In the genomic region with DNA sequence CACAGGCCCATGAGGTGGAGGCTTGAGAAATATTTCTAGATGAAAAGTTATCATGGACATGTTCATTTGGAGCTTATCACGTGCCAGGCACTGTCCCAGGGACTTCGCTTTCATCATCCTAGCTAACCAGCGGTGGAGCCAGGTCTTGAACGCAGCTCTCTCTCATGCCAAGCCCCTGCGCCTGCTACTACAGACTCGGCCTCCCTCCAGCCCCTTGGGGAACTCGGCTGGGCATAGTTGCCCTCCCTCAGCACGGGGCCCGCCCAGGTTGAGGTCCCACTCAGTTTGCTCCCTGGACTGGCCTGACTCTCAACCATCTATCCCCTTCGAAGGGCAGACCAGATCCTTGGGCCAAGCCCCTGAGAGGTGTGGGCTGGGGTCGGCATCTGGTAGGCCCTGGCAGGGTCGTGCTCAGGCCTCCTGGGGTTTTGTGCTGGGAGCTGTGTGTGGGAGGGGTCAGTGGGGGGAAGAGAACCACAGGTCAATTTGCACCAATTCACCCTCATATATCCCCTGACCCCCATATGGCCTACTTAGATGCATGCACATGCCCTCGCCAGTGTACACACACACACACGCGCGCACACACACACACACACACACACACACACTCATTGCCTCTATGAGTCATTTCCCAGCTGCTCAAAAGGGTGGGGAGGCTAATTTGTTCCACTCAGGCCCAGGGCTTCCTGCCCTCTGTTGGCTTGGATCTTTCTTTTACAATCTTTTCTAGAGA, we compare ENCODE assay signal across 6 cellular contexts. TPM values are rescaled to one million over a fixed set of nuclear protein-coding genes. Genes with fewer than 3 reads are reported as not detected.
DNase-seq lines count a peak whose midpoint lies in the region; ATAC-seq, FAIRE-seq and TF ChIP-seq lines count a peak whose summit lies in the region.

No MANE protein-coding gene starts in this region.

- intact Hi-C loops in HepG2 (cut with micrococcal nuclease; ENCODE audit: unreplicated experiment): no loop called here

- CTCF ChIA-PET in HepG2 (lab: Yijun Ruan, JAX; ENCODE audit: low intra/inter-chr PET ratio, low total read pairs): interaction anchor here (1.2 kb wide), 1 partner anchor 66 kb away, joined by 5 read pairs; the partner anchor contains the start of gene GH1

- TF ChIP-seq POLR2A in HepG2 (IDR thresholded peaks at IDR 0.05; ENCODE audit: insufficient read depth in 1 of 2, low read depth in 2 of 2, low read length in 2 of 2): no peak

- H4K20me1 ChIP-seq in Karpas-422 (ENCODE audit: insufficient read depth, low read depth, low read length) (no peaks in the 10 kb centered on the region), HepG2 (ENCODE audit: insufficient read depth, low read length) (no peaks in the 10 kb centered on the region)

- H3K4me2 ChIP-seq in Karpas-422 (ENCODE audit: low read depth, low read length, poor library complexity, severe bottlenecking): no peak overlapping the region
- H3K4me2 ChIP-seq in HepG2 (ENCODE audit: low read depth, low read length): no peak overlapping the region

- no peak overlapping the region for H3K27ac ChIP-seq in Karpas-422 (ENCODE audit: low read length)
- no peak overlapping the region for H3K27ac ChIP-seq in HepG2 (ENCODE audit: extremely low read length, insufficient read depth, low read length)

- BruUV-seq in HepG2 (replicated peaks; lab: Mats Ljungman, UMichigan): no TSS peak

- 33% methylated on average over 16 of the region's 16 CpGs for WGBS in HepG2 (ENCODE audit: low lambda C conversion rate)

- no peak for FAIRE-seq in HepG2 (lab: Jason Lieb, UNC)

- no peaks in the 10 kb centered on the region for H3K9me3 ChIP-seq in Karpas-422 (ENCODE audit: low read length)
- peaks cover 8% of the 10 kb centered on the region for H3K9me3 ChIP-seq in HepG2 (ENCODE audit: low read length)

- DNase-seq in Karpas-422 (peak; percentile 58), HepG2 (ENCODE audit: low spot score) (peak; percentile 38), NCI-H446 treated with DMSO at 0.1 percent for 48 hours (lab: John Stamatoyannopoulos, UW) (no peak)
- DNase-seq in activated effector memory CD4-positive, alpha-beta T cell treated with Interleukin-2 at 50 U/mL for 16 hours: peak; percentile 36

- no peaks in the 10 kb centered on the region for H3K27me3 ChIP-seq in Karpas-422 (ENCODE audit: low read length)
- peaks cover 13 to 46% of the 10 kb centered on the region in 2 experiments; a peak in 4 of 5 replicates for H3K27me3 ChIP-seq in HepG2 (ENCODE audit: control insufficient read depth in 1 of 2, insufficient read depth in 2 of 2, low read length in 2 of 2)

- in situ Hi-C loops in HepG2 (cut with HindIII; ENCODE audit: extremely low pct_ligation_motif_present, low pct_unique_long_range_greater_than_20kb): no loop called here

- H3K4me3 ChIP-seq in Karpas-422 (ENCODE audit: low read length) (no peak overlapping the region), HepG2 (replicated peaks in 1 of 3; ENCODE audit: insufficient read depth in 1 of 3, low read depth in 2 of 3, low read length in 3 of 3) (no peak overlapping the region)

- no peak for TF ChIP-seq CTCF in HepG2 (CRISPR knock-in tag; IDR thresholded peaks at IDR 0.05)

- no peaks in the 10 kb centered on the region for H3K9me2 ChIP-seq in Karpas-422 (replicated peaks; ENCODE audit: insufficient read depth, low read length)

- no peak for TF ChIP-seq RAD21 in HepG2 (CRISPR knock-in tag; IDR thresholded peaks at IDR 0.05)

- H3K9ac ChIP-seq in Karpas-422 (ENCODE audit: low read length) (no peak overlapping the region), HepG2 (ENCODE audit: insufficient read depth, low read depth, low read length) (no peak overlapping the region)

- POLR2A ChIA-PET in HepG2 (lab: Yijun Ruan, JAX): no interaction called here

- H3K79me2 ChIP-seq in Karpas-422 (ENCODE audit: low read length) (no peaks in the 10 kb centered on the region), HepG2 (ENCODE audit: insufficient read depth, low read length) (no peaks in the 10 kb centered on the region)

- H2AFZ ChIP-seq in Karpas-422 (ENCODE audit: low read length) (no peak overlapping the region), HepG2 (ENCODE audit: low read length) (no peak overlapping the region)

- TF ChIP-seq EP300 in HepG2 (IDR thresholded peaks at IDR 0.05; ENCODE audit: low read depth in 2 of 2, low read length in 2 of 2) (no peak), HepG2 (CRISPR knock-in tag; IDR thresholded peaks at IDR 0.05; ENCODE audit: borderline replicate concordance) (no peak)

- no peak for ATAC-seq in HepG2
- no peak for ATAC-seq in GM21423 (IDR thresholded peaks at IDR 0.05; ENCODE audit: unreplicated experiment)
- no peak for ATAC-seq in HG02870 (IDR thresholded peaks at IDR 0.05; ENCODE audit: unreplicated experiment)

- H3K36me3 ChIP-seq in Karpas-422 (ENCODE audit: insufficient read depth, low read length): no peaks in the 10 kb centered on the region
- no peaks in the 10 kb centered on the region for H3K36me3 ChIP-seq in HepG2 (replicated peaks in 1 of 2; ENCODE audit: control insufficient read depth in 1 of 2, insufficient read depth in 2 of 2, low read length in 2 of 2)

- no peaks in the 10 kb centered on the region for H3K4me1 ChIP-seq in Karpas-422 (ENCODE audit: low read length)
- H3K4me1 ChIP-seq in HepG2 (ENCODE audit: insufficient read depth, low read length): peaks cover 43% of the 10 kb centered on the region

RNA-seq across cellular contexts. Expression of gene SCN4A, which starts 12.1 kb away (rescaled TPM):
- under 0.01 and 0.07 TPM in 2 replicates for total RNA-seq in Karpas-422 (2014; rRNA removed; shearing (Covaris generic); ENCODE audit: low replicate concordance)
- 0.02 TPM in 1 of 2 replicates, not detected in the other for total RNA-seq in HepG2 (2016; rRNA removed; fragmentation: Illumina TruSeq; extraction: Trizol)
- total RNA-seq in HepG2 (2016; cell fraction: cytosol; rRNA removed; fragmentation: Illumina TruSeq; extraction: Trizol; ENCODE audit: low read depth): not detected in 2 replicates
- total RNA-seq in HepG2 (2016; cell fraction: insoluble cytoplasmic fraction; rRNA removed; fragmentation: Illumina TruSeq; extraction: Trizol): not detected in 2 replicates
- not detected in 2 replicates for total RNA-seq in HepG2 (2016; cell fraction: membrane; rRNA removed; fragmentation: Illumina TruSeq; extraction: Trizol)
- total RNA-seq in HepG2 (2016; cell fraction: nucleus; rRNA removed; fragmentation: Illumina TruSeq; extraction: Trizol): not detected in 2 replicates
- 0.03 and 0.04 TPM in 2 replicates for polyA plus RNA-seq in HepG2 (2011; rRNA removed)
- 0.01 TPM in 2 replicates for polyA plus RNA-seq in HepG2 (2011; cell fraction: cytosol; rRNA removed)
- 0.07 and 0.13 TPM in 2 replicates for polyA plus RNA-seq in HepG2 (2011; cell fraction: nucleus; rRNA removed)
- 0.03 and 0.12 TPM in 2 replicates for polyA plus RNA-seq in HepG2 (2012)
- not detected in 2 replicates for polyA plus RNA-seq in HepG2 (2016; cell fraction: cytosol; fragmentation: Illumina TruSeq; extraction: Trizol; ENCODE audit: low read depth)
- polyA plus RNA-seq in HepG2 (2016; cell fraction: insoluble cytoplasmic fraction; fragmentation: Illumina TruSeq; extraction: Trizol; ENCODE audit: low read depth): not detected in 2 replicates
- polyA plus RNA-seq in HepG2 (2016; cell fraction: membrane; fragmentation: Illumina TruSeq; extraction: Trizol; ENCODE audit: low read depth): not detected in 2 replicates
- polyA plus RNA-seq in HepG2 (2016; cell fraction: nucleus; fragmentation: Illumina TruSeq; extraction: Trizol; ENCODE audit: insufficient read depth, low read depth): not detected in 2 replicates
- 0.38 and 4.1 TPM in 2 replicates for polyA minus RNA-seq in HepG2 (2011; rRNA and poly(A)+ RNA removed; ENCODE audit: low replicate concordance)
- polyA minus RNA-seq in HepG2 (2011; cell fraction: cytosol; rRNA and poly(A)+ RNA removed): not detected in 2 replicates
- polyA minus RNA-seq in HepG2 (2011; cell fraction: nucleus; rRNA and poly(A)+ RNA removed): 0.26 and 0.37 TPM in 2 replicates

RNA-seq across cellular contexts. Expression of gene PRR29, which starts 13.3 kb away (rescaled TPM):
- not detected in 2 replicates for total RNA-seq in Karpas-422 (2014; rRNA removed; shearing (Covaris generic); ENCODE audit: low replicate concordance)
- 0.07 and 0.11 TPM in 2 replicates for total RNA-seq in HepG2 (2016; rRNA removed; fragmentation: Illumina TruSeq; extraction: Trizol)
- total RNA-seq in HepG2 (2016; cell fraction: cytosol; rRNA removed; fragmentation: Illumina TruSeq; extraction: Trizol; ENCODE audit: low read depth): not detected in 2 replicates
- 0.19 TPM in 1 of 2 replicates, not detected in the other for total RNA-seq in HepG2 (2016; cell fraction: insoluble cytoplasmic fraction; rRNA removed; fragmentation: Illumina TruSeq; extraction: Trizol)
- total RNA-seq in HepG2 (2016; cell fraction: membrane; rRNA removed; fragmentation: Illumina TruSeq; extraction: Trizol): 0.06 and 0.14 TPM in 2 replicates
- not detected in 2 replicates for total RNA-seq in HepG2 (2016; cell fraction: nucleus; rRNA removed; fragmentation: Illumina TruSeq; extraction: Trizol)
- 0.08 and 0.20 TPM in 2 replicates for polyA plus RNA-seq in HepG2 (2011; rRNA removed)
- 0.06 and 0.07 TPM in 2 replicates for polyA plus RNA-seq in HepG2 (2011; cell fraction: cytosol; rRNA removed)
- 0.73 and 0.96 TPM in 2 replicates for polyA plus RNA-seq in HepG2 (2011; cell fraction: nucleus; rRNA removed)
- polyA plus RNA-seq in HepG2 (2012): 0.21 and 0.40 TPM in 2 replicates
- 0.10 and 0.11 TPM in 2 replicates for polyA plus RNA-seq in HepG2 (2016; cell fraction: cytosol; fragmentation: Illumina TruSeq; extraction: Trizol; ENCODE audit: low read depth)
- polyA plus RNA-seq in HepG2 (2016; cell fraction: insoluble cytoplasmic fraction; fragmentation: Illumina TruSeq; extraction: Trizol; ENCODE audit: low read depth): 0.23 TPM in 1 of 2 replicates, not detected in the other
- not detected in 2 replicates for polyA plus RNA-seq in HepG2 (2016; cell fraction: membrane; fragmentation: Illumina TruSeq; extraction: Trizol; ENCODE audit: low read depth)
- polyA plus RNA-seq in HepG2 (2016; cell fraction: nucleus; fragmentation: Illumina TruSeq; extraction: Trizol; ENCODE audit: insufficient read depth, low read depth): not detected in 2 replicates
- 0.16 TPM in 1 of 2 replicates, not detected in the other for polyA minus RNA-seq in HepG2 (2011; rRNA and poly(A)+ RNA removed; ENCODE audit: low replicate concordance)
- not detected in 2 replicates for polyA minus RNA-seq in HepG2 (2011; cell fraction: cytosol; rRNA and poly(A)+ RNA removed)
- 0.26 and 0.37 TPM in 2 replicates for polyA minus RNA-seq in HepG2 (2011; cell fraction: nucleus; rRNA and poly(A)+ RNA removed)

RNA-seq across cellular contexts. Expression of gene ICAM2, which starts 35.6 kb away (rescaled TPM):
- total RNA-seq in Karpas-422 (2014; rRNA removed; shearing (Covaris generic); ENCODE audit: low replicate concordance): 4.4 and 12.1 TPM in 2 replicates
- 7.9 and 10.9 TPM in 2 replicates for total RNA-seq in HepG2 (2016; rRNA removed; fragmentation: Illumina TruSeq; extraction: Trizol)
- 4.1 and 5.7 TPM in 2 replicates for total RNA-seq in HepG2 (2016; cell fraction: cytosol; rRNA removed; fragmentation: Illumina TruSeq; extraction: Trizol; ENCODE audit: low read depth)
- total RNA-seq in HepG2 (2016; cell fraction: insoluble cytoplasmic fraction; rRNA removed; fragmentation: Illumina TruSeq; extraction: Trizol): 9.4 and 10.9 TPM in 2 replicates
- total RNA-seq in HepG2 (2016; cell fraction: membrane; rRNA removed; fragmentation: Illumina TruSeq; extraction: Trizol): 8.3 and 9.3 TPM in 2 replicates
- 7.4 and 8.7 TPM in 2 replicates for total RNA-seq in HepG2 (2016; cell fraction: nucleus; rRNA removed; fragmentation: Illumina TruSeq; extraction: Trizol)
- 20.8 and 21.4 TPM in 2 replicates for polyA plus RNA-seq in HepG2 (2011; rRNA removed)
- 25.1 and 29.5 TPM in 2 replicates for polyA plus RNA-seq in HepG2 (2011; cell fraction: cytosol; rRNA removed)
- 10.1 and 10.2 TPM in 2 replicates for polyA plus RNA-seq in HepG2 (2011; cell fraction: nucleus; rRNA removed)
- 6.0 and 8.9 TPM in 2 replicates for polyA plus RNA-seq in HepG2 (2012)
- 3.9 and 5.8 TPM in 2 replicates for polyA plus RNA-seq in HepG2 (2016; cell fraction: cytosol; fragmentation: Illumina TruSeq; extraction: Trizol; ENCODE audit: low read depth)
- 7.5 and 8.3 TPM in 2 replicates for polyA plus RNA-seq in HepG2 (2016; cell fraction: insoluble cytoplasmic fraction; fragmentation: Illumina TruSeq; extraction: Trizol; ENCODE audit: low read depth)
- polyA plus RNA-seq in HepG2 (2016; cell fraction: membrane; fragmentation: Illumina TruSeq; extraction: Trizol; ENCODE audit: low read depth): 5.9 and 6.9 TPM in 2 replicates
- polyA plus RNA-seq in HepG2 (2016; cell fraction: nucleus; fragmentation: Illumina TruSeq; extraction: Trizol; ENCODE audit: insufficient read depth, low read depth): 11.9 and 12.3 TPM in 2 replicates
- 1.3 and 35.6 TPM in 2 replicates for polyA minus RNA-seq in HepG2 (2011; rRNA and poly(A)+ RNA removed; ENCODE audit: low replicate concordance)
- 6.6 and 7.4 TPM in 2 replicates for polyA minus RNA-seq in HepG2 (2011; cell fraction: cytosol; rRNA and poly(A)+ RNA removed)
- polyA minus RNA-seq in HepG2 (2011; cell fraction: nucleus; rRNA and poly(A)+ RNA removed): 4.2 and 7.6 TPM in 2 replicates

RNA-seq across cellular contexts. Expression of gene CD79B, which starts 52.7 kb away (rescaled TPM):
- total RNA-seq in Karpas-422 (2014; rRNA removed; shearing (Covaris generic); ENCODE audit: low replicate concordance): 545 and 1,164 TPM in 2 replicates
- not detected in 2 replicates for total RNA-seq in HepG2 (2016; rRNA removed; fragmentation: Illumina TruSeq; extraction: Trizol)
- total RNA-seq in HepG2 (2016; cell fraction: cytosol; rRNA removed; fragmentation: Illumina TruSeq; extraction: Trizol; ENCODE audit: low read depth): not detected in 2 replicates
- total RNA-seq in HepG2 (2016; cell fraction: insoluble cytoplasmic fraction; rRNA removed; fragmentation: Illumina TruSeq; extraction: Trizol): 0.54 TPM in 1 of 2 replicates, not detected in the other
- total RNA-seq in HepG2 (2016; cell fraction: membrane; rRNA removed; fragmentation: Illumina TruSeq; extraction: Trizol): not detected in 2 replicates
- total RNA-seq in HepG2 (2016; cell fraction: nucleus; rRNA removed; fragmentation: Illumina TruSeq; extraction: Trizol): not detected in 2 replicates
- 0.21 TPM in 1 of 2 replicates, not detected in the other for polyA plus RNA-seq in HepG2 (2011; rRNA removed)
- 0.19 and 0.55 TPM in 2 replicates for polyA plus RNA-seq in HepG2 (2011; cell fraction: cytosol; rRNA removed)
- not detected in 2 replicates for polyA plus RNA-seq in HepG2 (2011; cell fraction: nucleus; rRNA removed)
- polyA plus RNA-seq in HepG2 (2012): 0.20 TPM in 1 of 2 replicates, not detected in the other
- polyA plus RNA-seq in HepG2 (2016; cell fraction: cytosol; fragmentation: Illumina TruSeq; extraction: Trizol; ENCODE audit: low read depth): not detected in 2 replicates
- polyA plus RNA-seq in HepG2 (2016; cell fraction: insoluble cytoplasmic fraction; fragmentation: Illumina TruSeq; extraction: Trizol; ENCODE audit: low read depth): not detected in 2 replicates
- polyA plus RNA-seq in HepG2 (2016; cell fraction: membrane; fragmentation: Illumina TruSeq; extraction: Trizol; ENCODE audit: low read depth): not detected in 2 replicates
- not detected in 2 replicates for polyA plus RNA-seq in HepG2 (2016; cell fraction: nucleus; fragmentation: Illumina TruSeq; extraction: Trizol; ENCODE audit: insufficient read depth, low read depth)
- polyA minus RNA-seq in HepG2 (2011; rRNA and poly(A)+ RNA removed; ENCODE audit: low replicate concordance): not detected in 2 replicates
- polyA minus RNA-seq in HepG2 (2011; cell fraction: cytosol; rRNA and poly(A)+ RNA removed): not detected in 2 replicates
- polyA minus RNA-seq in HepG2 (2011; cell fraction: nucleus; rRNA and poly(A)+ RNA removed): not detected in 2 replicates
